1 cellular context compared by ENCODE assay signal in genomic region chr2:233049194-233049761, GRCh38.
TF ChIP-seq lines count a peak whose summit lies in the region.

No MANE protein-coding gene starts in this region.

TF ChIP-seq in K562, 482 proteins besides CTCF, POLR2A, EP300 and RAD21:
- TF ChIP-seq CBX8 (IDR thresholded peaks at IDR 0.05; ENCODE audit: borderline replicate concordance, extremely low read depth, low read depth, low read length, poor library complexity, severe bottlenecking) (no peak), POLR2AphosphoS2 (IDR thresholded peaks at IDR 0.05; ENCODE audit: low read length) (no peak), MBD2 (IDR thresholded peaks at IDR 0.05; ENCODE audit: borderline replicate concordance, low read depth) (no peak), PRDM10 (IDR thresholded peaks at IDR 0.05; ENCODE audit: partially characterized antibody) (peak; percentile 45), ZFP36 (IDR thresholded peaks at IDR 0.05; ENCODE audit: low read depth, low read length, partially characterized antibody) (no peak)
